In the genomic region with DNA sequence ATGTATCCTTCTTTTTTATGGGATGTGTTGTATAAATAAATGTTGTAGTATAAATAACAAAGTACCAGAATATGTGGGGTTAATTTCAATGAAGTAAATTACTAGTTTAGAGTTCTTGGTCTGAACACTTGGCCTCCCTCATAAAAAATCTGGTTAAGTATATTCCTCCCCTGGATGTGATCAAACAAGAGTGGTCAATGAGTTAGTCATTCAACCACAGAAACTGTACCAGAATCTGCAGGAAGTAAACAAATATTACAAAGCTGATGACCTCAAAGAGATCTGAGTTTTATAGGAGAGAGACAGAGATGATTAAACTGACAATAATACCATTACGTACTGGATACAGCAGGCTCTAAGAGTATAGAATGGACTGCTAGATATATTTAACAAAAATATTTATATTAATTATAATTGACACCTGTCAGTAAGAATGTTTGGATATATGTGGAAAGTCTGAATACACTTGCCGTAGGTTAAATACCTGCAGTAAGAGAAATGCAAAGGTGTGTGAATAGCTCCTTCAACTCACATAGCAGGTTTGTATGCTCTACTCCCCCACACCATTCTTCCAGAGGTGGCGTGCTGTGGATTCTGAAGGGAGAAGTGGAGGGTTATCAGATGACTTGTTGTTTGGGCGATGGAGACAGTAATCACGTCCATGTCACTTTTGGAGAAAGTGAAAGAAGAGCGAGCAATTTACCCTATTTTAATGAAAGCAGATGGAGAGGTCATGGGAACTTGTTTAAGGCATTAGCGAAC, we compare ENCODE assay signal across 17 cellular contexts.
DNase-seq lines count a peak whose midpoint lies in the region; ATAC-seq and TF ChIP-seq lines count a peak whose summit lies in the region.
"Had no signal": no experiment of that assay in that cellular context is flagged by ENCODE, and none has a peak within 500 bp of the region (broad histone marks: within the 10 kb centered on the region; RNA-seq: fewer than 3 reads in every experiment).

No MANE protein-coding gene starts in this region.

- no peaks in the 10 kb centered on the region for H3K9me3 ChIP-seq in mesenchymal stem cell (ENCODE audit: control insufficient read depth, low read length)
- no peaks in the 10 kb centered on the region for H3K9me3 ChIP-seq in SJCRH30 (replicated peaks)
- no peaks in the 10 kb centered on the region for H3K9me3 ChIP-seq in heart right ventricle

- H2BK15ac ChIP-seq in mesenchymal stem cell (ENCODE audit: low read depth, poor library complexity, severe bottlenecking): no peak overlapping the region

- no peaks in the 10 kb centered on the region for H3K36me3 Mint-ChIP-seq in activated CD8-positive, alpha-beta T cell treated with anti-CD3 and anti-CD28 coated beads, Interleukin-2, amount 10 ng/mL, durations not matched to agents 7 days and 5 days (ENCODE audit: low read depth)
- H3K36me3 Mint-ChIP-seq: naive thymus-derived CD8-positive, alpha-beta T cell had no signal

- H3K27me3 ChIP-seq in BJ (ENCODE audit: control insufficient read depth, insufficient read depth, low read length) (no peaks in the 10 kb centered on the region), mesenchymal stem cell (ENCODE audit: control insufficient read depth in 1 of 2, insufficient read depth in 1 of 2, low read length in 2 of 2) (no peaks in the 10 kb centered on the region), SJCRH30 (no peaks in the 10 kb centered on the region), heart right ventricle (no peaks in the 10 kb centered on the region)

- TF ChIP-seq CTCF in BJ (IDR thresholded peaks at IDR 0.05; ENCODE audit: insufficient read depth, low read depth, low read length) (no peak), astrocyte of the spinal cord (IDR thresholded peaks at IDR 0.05; ENCODE audit: low read depth, low read length) (no peak), heart right ventricle (IDR thresholded peaks at IDR 0.05) (no peak)

- no peak overlapping the region for H3K4ac ChIP-seq in mesenchymal stem cell (ENCODE audit: low read depth in 1 of 2, low read length in 2 of 2)

- no peak overlapping the region for H2AFZ ChIP-seq in mesenchymal stem cell (ENCODE audit: low read depth, low read length)

- H2BK120ac ChIP-seq in mesenchymal stem cell (ENCODE audit: low read depth, low read length): no peak overlapping the region

- 75% methylated on average over 6 of the region's 7 CpGs for WGBS in mesenchymal stem cell
- 84 to 86% methylated on average over 7 of the region's 7 CpGs for WGBS in heart right ventricle, 2 donors

- no peak overlapping the region for H2BK5ac ChIP-seq in mesenchymal stem cell (ENCODE audit: low read depth, low read length, poor library complexity, severe bottlenecking)

- no peak overlapping the region for H3K18ac ChIP-seq in mesenchymal stem cell (ENCODE audit: low read depth in 1 of 2, low read length in 2 of 2)

- no peak overlapping the region; the same call in 1 of the 2 replicates for H3K4me3 ChIP-seq in BJ (ENCODE audit: low read depth, low read length)
- H3K4me3 ChIP-seq in astrocyte of the spinal cord (ENCODE audit: low read depth, low read length): no peak overlapping the region
- H3K4me3 ChIP-seq in mesenchymal stem cell (ENCODE audit: insufficient read depth in 1 of 2, low read depth in 1 of 2, low read length in 2 of 2): no peak overlapping the region
- H3K4me3 ChIP-seq in SJCRH30: no peak overlapping the region
- no peak overlapping the region for H3K4me3 ChIP-seq in heart right ventricle

- H3K23ac ChIP-seq in mesenchymal stem cell (ENCODE audit: low read length in 2 of 2): no peak overlapping the region

- peaks cover 4% of the 10 kb centered on the region for H3K9me3 Mint-ChIP-seq in activated CD8-positive, alpha-beta T cell treated with anti-CD3 and anti-CD28 coated beads, Interleukin-2, amount 10 ng/mL, durations not matched to agents 7 days and 5 days (ENCODE audit: insufficient read depth)
- H3K9me3 Mint-ChIP-seq: activated CD4-positive, alpha-beta T cell treated with anti-CD3 and anti-CD28 coated beads, Interleukin-2, amount 10 ng/mL, durations not matched to agents 24 days and 14 days had no signal

- H3K14ac ChIP-seq in mesenchymal stem cell (ENCODE audit: low read length in 2 of 2): no peak overlapping the region

- POLR2A ChIA-PET in BJ (lab: Charles Lee): no interaction called here
- POLR2A ChIA-PET in activated CD8-positive, alpha-beta T cell treated with anti-CD3 and anti-CD28 coated beads, Interleukin-2, amount 10 ng/mL, durations not matched to agents 7 days and 5 days (lab: Charles Lee): no interaction called here

- no peak overlapping the region for H3K4me2 ChIP-seq in mesenchymal stem cell (ENCODE audit: low read length, poor library complexity, severe bottlenecking)

- DNase-seq in BJ (ENCODE audit: low read depth) (peak; percentile 74), LHCN-M2 (ENCODE audit: low read depth) (peak; percentile 90), astrocyte of the spinal cord (ENCODE audit: low read depth, low spot score) (peak; percentile 74), mesenchymal stem cell (peak; percentile 54), SJCRH30 (no peak), heart right ventricle (no peak), DMS 273 (lab: John Stamatoyannopoulos, UW; ENCODE audit: unreplicated experiment) (no peak)
- DNase-seq in activated CD8-positive, alpha-beta T cell treated with anti-CD3 and anti-CD28 coated beads, Interleukin-2, amount 10 ng/mL, durations not matched to agents 7 days and 5 days: no peak
- DNase-seq: activated CD4-positive, alpha-beta T cell treated with anti-CD3 and anti-CD28 coated beads, Interleukin-2, amount 10 ng/mL, durations not matched to agents 24 days and 14 days; amygdala; C1 segment of cervical spinal cord; left cardiac atrium; naive thymus-derived CD8-positive, alpha-beta T cell; NCI-H2029 treated with DMSO at 0.1 percent for 48 hours; stimulated activated naive CD4-positive, alpha-beta T cell treated with Interleukin-2 at 50 U/mL for 16 hours had no signal

- H3K4me1 ChIP-seq in mesenchymal stem cell (ENCODE audit: control insufficient read depth, insufficient read depth, low read depth, low read length): no peaks in the 10 kb centered on the region
- H3K4me1 ChIP-seq in SJCRH30: no peaks in the 10 kb centered on the region
- H3K4me1 ChIP-seq in heart right ventricle: no peaks in the 10 kb centered on the region

- in situ Hi-C loops in astrocyte of the spinal cord (cut with HindIII; ENCODE audit: low sequenced_read_pairs): no loop called here

- H3K36me3 ChIP-seq in BJ (ENCODE audit: control insufficient read depth, insufficient read depth, low read length): no peaks in the 10 kb centered on the region
- no peaks in the 10 kb centered on the region for H3K36me3 ChIP-seq in mesenchymal stem cell (ENCODE audit: control insufficient read depth in 1 of 2, insufficient read depth in 2 of 2, low read depth in 1 of 2, low read length in 2 of 2)
- no peaks in the 10 kb centered on the region for H3K36me3 ChIP-seq in SJCRH30
- H3K36me3 ChIP-seq in heart right ventricle: no peaks in the 10 kb centered on the region

- H3K4me3 Mint-ChIP-seq in activated CD8-positive, alpha-beta T cell treated with anti-CD3 and anti-CD28 coated beads, Interleukin-2, amount 10 ng/mL, durations not matched to agents 7 days and 5 days: no peak overlapping the region
- H3K4me3 Mint-ChIP-seq: activated CD4-positive, alpha-beta T cell treated with anti-CD3 and anti-CD28 coated beads, Interleukin-2, amount 10 ng/mL, durations not matched to agents 24 days and 14 days; activated T-helper 1 cell treated with anti-CD3 and anti-CD28 coated beads, Interleukin-12 subunit alpha, Interleukin-12 subunit beta, Interleukin-2, Interleukin-4 antibody, amounts not matched to agents 30 ng/mL and 10 ng/mL and 1 ng/mL, durations not matched to agents 14 hours and 24 hours and 36 hours; naive thymus-derived CD8-positive, alpha-beta T cell; T-helper 1 cell treated with Interleukin-12 subunit alpha and Interleukin-12 subunit beta and Interleukin-4 antibody, amounts not matched to agents 30 μg/mL and 1 μg/mL, for 36 hours had no signal

- no peaks in the 10 kb centered on the region for H3K4me1 Mint-ChIP-seq in activated CD8-positive, alpha-beta T cell treated with anti-CD3 and anti-CD28 coated beads, Interleukin-2, amount 10 ng/mL, durations not matched to agents 7 days and 5 days (ENCODE audit: low read depth)
- H3K4me1 Mint-ChIP-seq: activated CD4-positive, alpha-beta T cell treated with anti-CD3 and anti-CD28 coated beads, Interleukin-2, amount 10 ng/mL, durations not matched to agents 24 days and 14 days; naive thymus-derived CD8-positive, alpha-beta T cell had no signal

- CTCF ChIA-PET in BJ (lab: Yijun Ruan, JAX): no interaction called here
- CTCF ChIA-PET in activated CD8-positive, alpha-beta T cell treated with anti-CD3 and anti-CD28 coated beads, Interleukin-2, amount 10 ng/mL, durations not matched to agents 7 days and 5 days (lab: Charles Lee): no interaction called here

- no peaks in the 10 kb centered on the region for H3K79me1 ChIP-seq in mesenchymal stem cell (replicated peaks; ENCODE audit: low read length, poor library complexity, severe bottlenecking)

- H3K27ac Mint-ChIP-seq in activated CD8-positive, alpha-beta T cell treated with anti-CD3 and anti-CD28 coated beads, Interleukin-2, amount 10 ng/mL, durations not matched to agents 7 days and 5 days: no peak overlapping the region
- H3K27ac Mint-ChIP-seq: activated CD4-positive, alpha-beta T cell treated with anti-CD3 and anti-CD28 coated beads, Interleukin-2, amount 10 ng/mL, durations not matched to agents 24 days and 14 days; activated T-helper 1 cell treated with anti-CD3 and anti-CD28 coated beads, Interleukin-12 subunit alpha, Interleukin-12 subunit beta, Interleukin-2, Interleukin-4 antibody, amounts not matched to agents 30 ng/mL and 10 ng/mL and 1 ng/mL, durations not matched to agents 14 hours and 24 hours and 36 hours; naive thymus-derived CD8-positive, alpha-beta T cell; T-helper 1 cell treated with Interleukin-12 subunit alpha and Interleukin-12 subunit beta and Interleukin-4 antibody, amounts not matched to agents 30 μg/mL and 1 μg/mL, for 36 hours had no signal

- no peak overlapping the region for H4K8ac ChIP-seq in mesenchymal stem cell (ENCODE audit: low read length)

- H2AK5ac ChIP-seq in mesenchymal stem cell (ENCODE audit: low read length, severe bottlenecking): no peak overlapping the region

- H3K27me3 Mint-ChIP-seq in activated CD8-positive, alpha-beta T cell treated with anti-CD3 and anti-CD28 coated beads, Interleukin-2, amount 10 ng/mL, durations not matched to agents 7 days and 5 days (ENCODE audit: low read depth): no peaks in the 10 kb centered on the region
- H3K27me3 Mint-ChIP-seq: activated CD4-positive, alpha-beta T cell treated with anti-CD3 and anti-CD28 coated beads, Interleukin-2, amount 10 ng/mL, durations not matched to agents 24 days and 14 days; naive thymus-derived CD8-positive, alpha-beta T cell had no signal

- H2BK12ac ChIP-seq in mesenchymal stem cell (ENCODE audit: low read length in 2 of 2): no peak overlapping the region

- ATAC-seq in activated CD8-positive, alpha-beta T cell treated with anti-CD3 and anti-CD28 coated beads, Interleukin-2, amount 10 ng/mL, durations not matched to agents 7 days and 5 days: no peak
- ATAC-seq in heart right ventricle: no peak
- ATAC-seq: left cardiac atrium; naive thymus-derived CD8-positive, alpha-beta T cell had no signal

- intact Hi-C loops in heart right ventricle (cut with DNase I): no loop called here

- H3K9ac ChIP-seq in mesenchymal stem cell (ENCODE audit: low read length): no peak overlapping the region

- H4K91ac ChIP-seq in mesenchymal stem cell (ENCODE audit: low read length): no peak overlapping the region

- H3K27ac ChIP-seq in mesenchymal stem cell (ENCODE audit: low read length, poor library complexity, severe bottlenecking) (no peak overlapping the region), SJCRH30 (no peak overlapping the region), heart right ventricle (no peak overlapping the region)

Comparison
In these comparisons a context has a peak if more than half of its experiments do, and no peak if none do; other contexts are left out.
1. DNase-seq: peak in BJ (single experiment), LHCN-M2 (single experiment), astrocyte of the spinal cord (single experiment) and mesenchymal stem cell (single experiment); none in SJCRH30 (0 of 2), activated CD8-positive, alpha-beta T cell treated with anti-CD3 and anti-CD28 coated beads, Interleukin-2, amount 10 ng/mL, durations not matched to agents 7 days and 5 days (single experiment), heart right ventricle (0 of 2) and DMS 273 (single experiment).